15 cellular contexts compared by ENCODE assay signal in the genomic region with DNA sequence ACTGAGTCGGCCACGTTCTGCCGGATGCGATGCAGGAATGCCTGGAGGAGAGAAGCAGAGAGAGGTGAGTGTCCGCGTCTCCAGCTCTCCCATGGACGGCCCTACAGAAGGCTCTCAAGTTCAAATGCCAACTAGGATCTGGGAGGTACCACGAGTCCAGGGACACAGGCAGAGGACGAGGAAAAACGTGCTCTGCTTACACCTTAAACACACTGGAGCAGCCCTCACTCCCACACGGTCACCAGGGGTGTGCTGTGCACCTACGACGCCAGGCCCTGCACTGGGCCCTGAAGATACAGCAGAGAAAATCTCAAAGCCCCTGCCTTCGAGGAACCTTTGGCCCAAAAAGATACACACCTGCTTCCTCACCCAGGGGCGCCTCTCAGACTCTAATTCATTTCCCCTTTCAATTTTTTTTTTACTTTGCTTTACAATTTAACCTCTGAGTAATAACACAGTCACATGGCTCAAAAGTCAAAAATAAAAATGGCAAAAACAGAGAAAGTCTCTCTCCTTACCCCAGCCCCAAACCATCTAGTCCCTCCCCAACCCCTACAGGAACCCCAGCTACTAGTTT.
A peak's percentile ranks its signal among the peaks of the same experiment; 100 is the strongest.
DNase-seq lines count a peak whose midpoint lies in the region; ATAC-seq and TF ChIP-seq lines count a peak whose summit lies in the region.
"Had no signal": no experiment of that assay in that cellular context is flagged by ENCODE, and none has a peak within 500 bp of the region (broad histone marks: within the 10 kb centered on the region; RNA-seq: fewer than 3 reads in every experiment).

No MANE protein-coding gene starts in this region.

- H3K4me3 ChIP-seq in DOHH2 (ENCODE audit: low read length) (no peak overlapping the region), HUES6 (ENCODE audit: low read depth, low read length) (no peak overlapping the region), mesodermal cell (ENCODE audit: extremely low read depth, insufficient read depth, low read length, poor library complexity, severe bottlenecking) (no peak overlapping the region)
- H3K4me3 ChIP-seq: hepatocyte, tibial nerve had no signal

- H3K4me1 ChIP-seq in DOHH2 (ENCODE audit: control insufficient read depth, low read length) (peaks cover 58% of the 10 kb centered on the region), HUES6 (ENCODE audit: control insufficient read depth, insufficient read depth, low read length) (peaks cover 29% of the 10 kb centered on the region), mesodermal cell (ENCODE audit: control insufficient read depth, insufficient read depth, low read length, poor library complexity, severe bottlenecking) (peaks cover 24% of the 10 kb centered on the region)

- H3K9ac ChIP-seq in HUES6 (ENCODE audit: low read length), result peak overlapping the region; percentile 16

- peak overlapping the region; percentile 3 for H3K4me3 Mint-ChIP-seq in activated naive CD8-positive, alpha-beta T cell treated with anti-CD3 and anti-CD28 coated beads, Interleukin-2, amount 10 ng/mL, durations not matched to agents 7 days and 5 days
- H3K4me3 Mint-ChIP-seq: activated T-cell treated with anti-CD3 and anti-CD28 coated beads, Interleukin-2, amount 50 U/mL, for 4 hours had no signal

- H3K27ac ChIP-seq in DOHH2 (ENCODE audit: low read depth, low read length), result no peak overlapping the region
- H3K27ac ChIP-seq in HUES6 (ENCODE audit: low read depth, low read length), result no peak overlapping the region
- H3K27ac ChIP-seq in mesodermal cell (ENCODE audit: low read depth, low read length, severe bottlenecking), result peak overlapping the region; percentile 66
- H3K27ac ChIP-seq: epithelial cell of prostate, hepatocyte had no signal

- no peaks in the 10 kb centered on the region for H3K27me3 Mint-ChIP-seq in activated naive CD8-positive, alpha-beta T cell treated with anti-CD3 and anti-CD28 coated beads, Interleukin-2, amount 10 ng/mL, durations not matched to agents 7 days and 5 days

- H3K4me1 Mint-ChIP-seq in activated naive CD8-positive, alpha-beta T cell treated with anti-CD3 and anti-CD28 coated beads, Interleukin-2, amount 10 ng/mL, durations not matched to agents 7 days and 5 days, result peaks cover 49% of the 10 kb centered on the region

- H3K9me3 ChIP-seq in DOHH2 (ENCODE audit: control insufficient read depth, insufficient read depth, low read length) (no peaks in the 10 kb centered on the region), HUES6 (ENCODE audit: control insufficient read depth, insufficient read depth, low read depth, low read length) (no peaks in the 10 kb centered on the region; the same call in 1 of the 2 replicates), mesodermal cell (ENCODE audit: control insufficient read depth, low read length) (no peaks in the 10 kb centered on the region)
- H3K9me3 ChIP-seq: tibial nerve had no signal

- H3K27me3 ChIP-seq in DOHH2 (ENCODE audit: control insufficient read depth, low read length) (0 out of 2 replicates have a peak, but pooled peaks cover 5% of the 10 kb centered on the region), HUES6 (ENCODE audit: control insufficient read depth, insufficient read depth, low read length) (no peaks in the 10 kb centered on the region)
- H3K27me3 ChIP-seq: hepatocyte, tibial nerve had no signal

- peaks cover 6% of the 10 kb centered on the region; the same call in 1 of the 2 replicates for H3F3A ChIP-seq in DOHH2 (ENCODE audit: control insufficient read depth, insufficient read depth)

- no peaks in the 10 kb centered on the region for H3K36me3 ChIP-seq in DOHH2 (ENCODE audit: control insufficient read depth, low read length)
- H3K36me3 ChIP-seq in HUES6 (ENCODE audit: control insufficient read depth, insufficient read depth, low read length), result no peaks in the 10 kb centered on the region
- peaks cover 23% of the 10 kb centered on the region for H3K36me3 ChIP-seq in mesodermal cell (ENCODE audit: control insufficient read depth, insufficient read depth, low read length)

- H4K20me1 ChIP-seq in DOHH2 (ENCODE audit: control insufficient read depth, insufficient read depth, low read depth, low read length), result no peaks in the 10 kb centered on the region

- peaks cover 46% of the 10 kb centered on the region for H3K36me3 Mint-ChIP-seq in activated naive CD8-positive, alpha-beta T cell treated with anti-CD3 and anti-CD28 coated beads, Interleukin-2, amount 10 ng/mL, durations not matched to agents 7 days and 5 days

- peak overlapping the region; percentile 81 for H3K27ac Mint-ChIP-seq in activated naive CD8-positive, alpha-beta T cell treated with anti-CD3 and anti-CD28 coated beads, Interleukin-2, amount 10 ng/mL, durations not matched to agents 7 days and 5 days

- no peaks in the 10 kb centered on the region for H3K9me2 ChIP-seq in DOHH2 (replicated peaks; ENCODE audit: control insufficient read depth, low read length)

- peak overlapping the region; percentile 36 for H3K4me2 ChIP-seq in DOHH2 (ENCODE audit: low read length)
- H3K4me2 ChIP-seq: hepatocyte had no signal

- H3K79me2 ChIP-seq in DOHH2 (ENCODE audit: control insufficient read depth, low read length), result no peaks in the 10 kb centered on the region
- H3K79me2 ChIP-seq: hepatocyte had no signal

- no peaks in the 10 kb centered on the region for H3K9me3 Mint-ChIP-seq in activated naive CD8-positive, alpha-beta T cell treated with anti-CD3 and anti-CD28 coated beads, Interleukin-2, amount 10 ng/mL, durations not matched to agents 7 days and 5 days
- H3K9me3 Mint-ChIP-seq: activated T-cell treated with anti-CD3 and anti-CD28 coated beads, Interleukin-2, amount 50 U/mL, for 4 hours had no signal

- no peak for TF ChIP-seq CTCF in DOHH2 (IDR thresholded peaks at IDR 0.05; ENCODE audit: low read depth, low read length, poor library complexity, severe bottlenecking)

- POLR2A ChIA-PET in activated naive CD8-positive, alpha-beta T cell treated with anti-CD3 and anti-CD28 coated beads, Interleukin-2, amount 10 ng/mL, durations not matched to agents 7 days and 5 days (lab: Charles Lee), result interaction anchor here (0.8 to 5.2 kb wide), 2 partner anchors 9 to 12 kb away, joined by 3 to 36 read pairs; no protein-coding TSS in a partner anchor

- 87 to 91% methylated on average over 10 to 13 of the region's 15 CpGs for WGBS in mesodermal cell (ENCODE audit: insufficient coverage in 2 of 2), 2 experiments

- no peak for DNase-seq in activated naive CD8-positive, alpha-beta T cell treated with anti-CD3 and anti-CD28 coated beads, Interleukin-2, amount 10 ng/mL, durations not matched to agents 7 days and 5 days
- DNase-seq in NCI-H1694 (lab: John Stamatoyannopoulos, UW), result no peak
- no peak for DNase-seq in cerebellar cortex (ENCODE audit: low spot score)
- DNase-seq: activated T-cell treated with anti-CD3 and anti-CD28 coated beads, Interleukin-2, amount 50 U/mL, for 4 hours; left ventricle myocardium superior; NCI-H1436; NCI-H748 treated with DMSO at 0.1 percent for 48 hours had no signal

- peak; percentile 11 for ATAC-seq in activated naive CD8-positive, alpha-beta T cell treated with anti-CD3 and anti-CD28 coated beads, Interleukin-2, amount 10 ng/mL, durations not matched to agents 7 days and 5 days (ENCODE audit: low read depth)
- no peak for ATAC-seq in GM21825 (IDR thresholded peaks at IDR 0.05; ENCODE audit: unreplicated experiment)
- no peak for ATAC-seq in GM21528 (IDR thresholded peaks at IDR 0.05; ENCODE audit: low FRiP score, unreplicated experiment)
- ATAC-seq: activated T-cell treated with anti-CD3 and anti-CD28 coated beads, Interleukin-2, amount 50 U/mL, for 4 hours had no signal
